Comparison of ENCODE assay signal across 8 cellular contexts in the genomic region with DNA sequence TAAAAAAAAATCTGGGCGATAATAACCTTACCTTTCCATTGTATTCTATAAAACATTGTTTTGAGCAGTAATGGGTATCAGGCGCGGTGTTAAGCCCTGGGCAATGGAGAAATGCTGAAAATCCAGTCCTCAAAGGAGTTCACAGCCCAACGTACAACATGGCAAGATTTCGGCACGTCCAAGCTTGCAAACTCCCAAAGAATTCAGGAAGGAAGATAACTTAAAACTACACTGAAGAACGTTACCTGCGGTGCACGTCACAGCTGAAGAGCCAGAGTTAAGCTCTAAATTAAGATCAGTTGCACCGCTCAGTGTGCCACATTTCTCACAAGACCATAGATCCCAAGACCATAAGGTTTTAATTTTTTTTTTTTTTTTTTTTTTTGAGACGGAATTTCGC. TPM values are rescaled to one million over a fixed set of nuclear protein-coding genes. Genes with fewer than 3 reads are reported as not detected.
A peak's percentile ranks its signal among the peaks of the same experiment; 100 is the strongest.
DNase-seq lines count a peak whose midpoint lies in the region; ATAC-seq and TF ChIP-seq lines count a peak whose summit lies in the region.

No MANE protein-coding gene starts in this region.

- no peaks in the 10 kb centered on the region for H3K9me3 ChIP-seq in mucosa of descending colon

- no peak for TF ChIP-seq CTCF in 22Rv1 (IDR thresholded peaks at IDR 0.05)
- no peak for TF ChIP-seq CTCF in HFF-Myc (IDR thresholded peaks at IDR 0.05; ENCODE audit: low read depth, low read length, missing control alignments)
- TF ChIP-seq CTCF in mucosa of descending colon (IDR thresholded peaks at IDR 0.05) = no peak

- H3K36me3 ChIP-seq in mucosa of descending colon (ENCODE audit: low read depth) = no peaks in the 10 kb centered on the region

- intact Hi-C loops in mucosa of descending colon (cut with DNase I, micrococcal nuclease) = no loop called here

- H3K4me3 ChIP-seq in HFF-Myc (replicated peaks; ENCODE audit: low read depth, low read length) (peak overlapping the region; percentile 54), mucosa of descending colon (peak overlapping the region; percentile 24)

- DNase-seq in HFF-Myc (ENCODE audit: extremely low read depth, low read depth) (no peak), cerebellar cortex (ENCODE audit: low spot score) (peak; percentile 11), mucosa of descending colon (no peak), T-helper 9 cell (no peak), NCI-H2227 (lab: John Stamatoyannopoulos, UW; ENCODE audit: unreplicated experiment) (no peak)
- no peak for DNase-seq in activated CD4-positive, CD25-positive, alpha-beta regulatory T cell treated with anti-CD3 and anti-CD28 coated beads, Interleukin-2, amount 50 U/mL, for 72 hours

- H3K4me1 ChIP-seq in mucosa of descending colon (ENCODE audit: low read depth) = peaks cover 16% of the 10 kb centered on the region

- no peak for ATAC-seq in mucosa of descending colon
- ATAC-seq in HG02981 (IDR thresholded peaks at IDR 0.05; ENCODE audit: unreplicated experiment) = no peak

- H3K27ac ChIP-seq in 22Rv1 = peak overlapping the region; percentile 68

RNA-seq across cellular contexts. Expression of a gene that starts 0.9 kb away (rescaled TPM):
- total RNA-seq in mucosa of descending colon = 10 to 100 TPM; 39.4 to 46.1 (median 41.6) TPM

RNA-seq across cellular contexts. Expression of a gene that starts 6.7 kb away (rescaled TPM):
- 10 to 100 TPM; 30.8 to 43.3 (median 34.0) TPM for total RNA-seq in mucosa of descending colon
